ENCODE assay signal across 22 cellular contexts in the genomic region with DNA sequence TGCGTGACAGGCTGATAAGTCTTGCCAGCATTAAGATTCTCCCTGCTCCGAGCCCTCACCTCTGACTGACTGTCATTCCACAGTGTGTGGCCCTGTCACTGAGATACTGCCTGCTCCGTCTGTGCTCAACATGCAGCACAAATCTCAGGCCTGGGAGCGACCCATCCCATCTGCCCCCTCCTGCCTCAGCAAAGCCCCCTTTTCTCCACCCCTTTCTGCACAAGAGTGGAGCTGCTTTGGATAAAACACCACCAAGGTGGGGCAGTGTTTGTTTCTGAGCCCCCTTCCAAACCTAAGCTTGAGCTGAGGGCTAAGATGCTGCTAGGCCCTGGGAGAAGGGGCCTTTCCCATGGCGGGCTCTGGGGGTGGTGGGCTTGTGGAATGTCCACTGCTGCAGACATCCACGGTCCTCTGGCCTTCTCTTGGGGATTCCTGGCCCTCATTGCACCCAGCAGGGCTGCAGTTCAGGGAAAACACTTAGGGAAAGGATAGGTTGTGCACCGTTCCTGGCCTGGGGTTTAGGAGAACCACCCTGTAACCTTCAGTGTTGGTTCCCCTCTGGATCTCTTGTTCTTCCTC.
"Had no signal": no experiment of that assay in that cellular context is flagged by ENCODE, and none has a peak within 500 bp of the region (broad histone marks: within the 10 kb centered on the region; RNA-seq: fewer than 3 reads in every experiment).

No MANE protein-coding gene starts in this region.

- H3K9me3 Mint-ChIP-seq: activated naive CD4-positive, alpha-beta T cell treated with anti-CD3 and anti-CD28 coated beads for 36 hours; activated naive CD8-positive, alpha-beta T cell treated with anti-CD3 and anti-CD28 coated beads, Interleukin-2, amount 10 ng/mL, durations not matched to agents 7 days and 5 days; activated T-cell treated with anti-CD3 and anti-CD28 coated beads, Interleukin-2, amount 50 U/mL, for 24 hours had no signal

- H3K27me3 Mint-ChIP-seq: activated naive CD8-positive, alpha-beta T cell treated with anti-CD3 and anti-CD28 coated beads, Interleukin-2, amount 10 ng/mL, durations not matched to agents 7 days and 5 days; stimulated activated memory B cell treated with anti-CD40 and anti-IgM and Interleukin-4, amounts not matched to agents 10 μg/mL and 1 μg/mL and 100 μg/mL, for 72 hours had no signal

- H3K4me1 ChIP-seq: breast epithelium, colonic mucosa, esophagus squamous epithelium, gastrocnemius medialis, parathyroid adenoma, upper lobe of left lung had no signal

- H3K27ac ChIP-seq: breast epithelium, colonic mucosa, esophagus squamous epithelium, gastrocnemius medialis, parathyroid adenoma, upper lobe of left lung had no signal

- DNase-seq: activated CD4-positive, alpha-beta memory T cell treated with anti-CD3 and anti-CD28 coated beads, Interleukin-2, amount 10 ng/mL, durations not matched to agents 7 days and 5 days; activated CD4-positive, alpha-beta T cell treated with anti-CD3 and anti-CD28 coated beads for 1 hour; activated naive CD4-positive, alpha-beta T cell treated with anti-CD3 and anti-CD28 coated beads for 36 hours; activated naive CD8-positive, alpha-beta T cell treated with anti-CD3 and anti-CD28 coated beads, Interleukin-2, amount 10 ng/mL, durations not matched to agents 7 days and 5 days; activated T-cell treated with anti-CD3 and anti-CD28 coated beads, Interleukin-2, amount 50 U/mL, for 24 hours; amniotic stem cell; colonic mucosa; esophagus squamous epithelium; gastrocnemius medialis; hypothalamus; nephron progenitor cell; small intestine; stimulated activated CD4-positive, alpha-beta T cell treated with anti-CD3 and anti-CD28 coated beads, Interleukin-15, amount 100 ng/mL, for 24 hours; T-helper 1 cell had no signal

- H3K9me3 ChIP-seq: colonic mucosa, gastrocnemius medialis had no signal

- ATAC-seq: activated T-helper 17 cell treated with anti-CD3 and anti-CD28 coated beads, Interleukin-2, amount 50 U/mL, for 72 hours; gastrocnemius medialis; sciatic nerve; stimulated activated memory B cell treated with anti-CD40 and anti-IgM and Interleukin-4, amounts not matched to agents 10 μg/mL and 1 μg/mL and 100 μg/mL, for 72 hours had no signal

- H3K4me3 Mint-ChIP-seq: activated CD4-positive, alpha-beta memory T cell treated with anti-CD3 and anti-CD28 coated beads, Interleukin-2, amount 10 ng/mL, durations not matched to agents 7 days and 5 days; activated naive CD4-positive, alpha-beta T cell treated with anti-CD3 and anti-CD28 coated beads for 36 hours; activated naive CD8-positive, alpha-beta T cell treated with anti-CD3 and anti-CD28 coated beads, Interleukin-2, amount 10 ng/mL, durations not matched to agents 7 days and 5 days; activated T-cell treated with anti-CD3 and anti-CD28 coated beads, Interleukin-2, amount 50 U/mL, for 24 hours; activated T-helper 17 cell treated with anti-CD3 and anti-CD28 coated beads, Interleukin-2, amount 50 U/mL, for 72 hours; endodermal cell; memory B cell; nephron progenitor cell; stimulated activated memory B cell treated with anti-CD40 and anti-IgM and Interleukin-4, amounts not matched to agents 10 μg/mL and 1 μg/mL and 100 μg/mL, for 72 hours had no signal

- H3K27ac Mint-ChIP-seq: activated CD4-positive, alpha-beta memory T cell treated with anti-CD3 and anti-CD28 coated beads, Interleukin-2, amount 10 ng/mL, durations not matched to agents 7 days and 5 days; activated naive CD4-positive, alpha-beta T cell treated with anti-CD3 and anti-CD28 coated beads for 36 hours; activated naive CD8-positive, alpha-beta T cell treated with anti-CD3 and anti-CD28 coated beads, Interleukin-2, amount 10 ng/mL, durations not matched to agents 7 days and 5 days; activated T-cell treated with anti-CD3 and anti-CD28 coated beads, Interleukin-2, amount 50 U/mL, for 24 hours; activated T-helper 17 cell treated with anti-CD3 and anti-CD28 coated beads, Interleukin-2, amount 50 U/mL, for 72 hours; endodermal cell; memory B cell; nephron progenitor cell; stimulated activated memory B cell treated with anti-CD40 and anti-IgM and Interleukin-4, amounts not matched to agents 10 μg/mL and 1 μg/mL and 100 μg/mL, for 72 hours had no signal

- H3K4me1 Mint-ChIP-seq: activated CD4-positive, alpha-beta memory T cell treated with anti-CD3 and anti-CD28 coated beads, Interleukin-2, amount 10 ng/mL, durations not matched to agents 7 days and 5 days; activated naive CD8-positive, alpha-beta T cell treated with anti-CD3 and anti-CD28 coated beads, Interleukin-2, amount 10 ng/mL, durations not matched to agents 7 days and 5 days; activated T-helper 17 cell treated with anti-CD3 and anti-CD28 coated beads, Interleukin-2, amount 50 U/mL, for 72 hours; endodermal cell; memory B cell; nephron progenitor cell; stimulated activated memory B cell treated with anti-CD40 and anti-IgM and Interleukin-4, amounts not matched to agents 10 μg/mL and 1 μg/mL and 100 μg/mL, for 72 hours had no signal

- H3K4me3 ChIP-seq: breast epithelium, colonic mucosa, esophagus squamous epithelium, gastrocnemius medialis, upper lobe of left lung had no signal

- H3K36me3 ChIP-seq: breast epithelium, colonic mucosa, esophagus squamous epithelium, gastrocnemius medialis, upper lobe of left lung had no signal

- H3K36me3 Mint-ChIP-seq: activated naive CD8-positive, alpha-beta T cell treated with anti-CD3 and anti-CD28 coated beads, Interleukin-2, amount 10 ng/mL, durations not matched to agents 7 days and 5 days; memory B cell; stimulated activated memory B cell treated with anti-CD40 and anti-IgM and Interleukin-4, amounts not matched to agents 10 μg/mL and 1 μg/mL and 100 μg/mL, for 72 hours had no signal

- H3K27me3 ChIP-seq: colonic mucosa, gastrocnemius medialis, upper lobe of left lung had no signal
